In genomic region chr16:70392606-70393005, GRCh38 we compare ENCODE assay signal across 1 cellular context.
A peak's percentile ranks its signal among the peaks of the same experiment; 100 is the strongest.
TF ChIP-seq lines count a peak whose summit lies in the region.

No MANE protein-coding gene starts in this region.

TF ChIP-seq in K562, 482 proteins besides CTCF, POLR2A, EP300 and RAD21:
- TF ChIP-seq RB1 (IDR thresholded peaks at IDR 0.05; ENCODE audit: low read depth): no peak
- TF ChIP-seq ZNF121 (CRISPR knock-in tag; conservative IDR thresholded peaks at IDR 0.05): peak; percentile 75
